ENCODE assay signal across 22 cellular contexts in genomic region chr11:100757636-100758035, GRCh38.
DNase-seq lines count a peak whose midpoint lies in the region; ATAC-seq, FAIRE-seq and TF ChIP-seq lines count a peak whose summit lies in the region.
"Had no signal": no experiment of that assay in that cellular context is flagged by ENCODE, and none has a peak within 500 bp of the region (broad histone marks: within the 10 kb centered on the region; RNA-seq: fewer than 3 reads in every experiment).

No MANE protein-coding gene starts in this region.

- no peak for ATAC-seq in left cardiac atrium
- ATAC-seq: A549 had no signal

- H3K4me1 ChIP-seq in cardiac muscle cell (ENCODE audit: low read depth): peaks cover 84% of the 10 kb centered on the region
- peaks cover 0 to 98% (median 27%) of the 10 kb centered on the region in 4 donors for H3K4me1 ChIP-seq in tibial nerve
- H3K4me1 ChIP-seq in PC-9 (replicated peaks; ENCODE audit: insufficient read depth): peaks cover 20% of the 10 kb centered on the region

- no peak overlapping the region for H3K4me2 ChIP-seq in PC-9
- H3K4me2 ChIP-seq: A549, BLaER1 had no signal

- TF ChIP-seq POLR2A in tibial nerve (IDR thresholded peaks at IDR 0.05): no peak

- TF ChIP-seq EP300 in tibial nerve (IDR thresholded peaks at IDR 0.05): no peak

- no peaks in the 10 kb centered on the region for H3K9me2 ChIP-seq in PC-9 (ENCODE audit: insufficient read depth)

- CTCF ChIA-PET in PC-9 (lab: Charles Lee): no interaction called here

- H3K4me3 ChIP-seq in cardiac muscle cell (no peak overlapping the region), tibial nerve (no peak overlapping the region), PC-9 (no peak overlapping the region)
- H3K4me3 ChIP-seq: A549, BLaER1, GM23248, HAP-1 had no signal

- no peak for DNase-seq in cardiac muscle cell (ENCODE audit: low read depth in 1 of 2, low spot score in 1 of 2)
- no peak for DNase-seq in left cardiac atrium
- peak; percentile 74 for DNase-seq in medulla oblongata (ENCODE audit: extremely low spot score)
- DNase-seq in tibial nerve (ENCODE audit: low spot score in 2 of 2): no peak
- DNase-seq in NCI-H1092 (lab: John Stamatoyannopoulos, UW): no peak
- DNase-seq in DMS114 treated with DMSO at 0.1 percent for 48 hours (lab: John Stamatoyannopoulos, UW; ENCODE audit: unreplicated experiment): no peak
- no peak for DNase-seq in PC-9
- DNase-seq: AML-193; Calu3; CD4-positive, alpha-beta memory T cell; DMS53; DND-41; EL; GM23248 had no signal

- no TSS peak for BruUV-seq in PC-9 (replicated peaks; lab: Mats Ljungman, UMichigan)

- no peaks in the 10 kb centered on the region for H3K36me3 ChIP-seq in cardiac muscle cell
- no peaks in the 10 kb centered on the region for H3K36me3 ChIP-seq in tibial nerve
- H3K36me3 ChIP-seq in PC-9 (ENCODE audit: low read depth): no peaks in the 10 kb centered on the region
- H3K36me3 ChIP-seq: BLaER1, HAP-1 had no signal

- H2AFZ ChIP-seq in PC-9: no peak overlapping the region
- H2AFZ ChIP-seq: GM23248 had no signal

- H3K9me3 ChIP-seq in cardiac muscle cell (ENCODE audit: low read depth) (no peaks in the 10 kb centered on the region), tibial nerve (no peaks in the 10 kb centered on the region), PC-9 (ENCODE audit: insufficient read depth, low read depth) (no peaks in the 10 kb centered on the region; the same call in 1 of the 2 replicates)
- H3K9me3 ChIP-seq: A549, BLaER1, HAP-1 had no signal

- POLR2A ChIA-PET in PC-9 (lab: Charles Lee; ENCODE audit: unreplicated experiment): no interaction called here

- WGBS in tibial nerve, 2 donors: 19 to 38% methylated on average over 1 of the region's 1 CpG

- intact Hi-C loops in left cardiac atrium (cut with DNase I) (no loop called here), PC-9 (cut with micrococcal nuclease; ENCODE audit: unreplicated experiment) (no loop called here)

- FAIRE-seq in colon (lab: Jason Lieb, UNC): peak; percentile 10
- FAIRE-seq: A549, G401.6, GM12891, GM19239 had no signal

- peaks cover 13% of the 10 kb centered on the region for H3F3A ChIP-seq in PC-9 (ENCODE audit: insufficient read depth, low read depth)

- TF ChIP-seq CTCF in cardiac muscle cell (IDR thresholded peaks at IDR 0.05; ENCODE audit: low read depth, low read length) (no peak), tibial nerve (IDR thresholded peaks at IDR 0.05) (no peak), PC-9 (conservative IDR thresholded peaks at IDR 0.05) (no peak)

- H3K27ac ChIP-seq in cardiac muscle cell (peak overlapping the region; percentile 80), tibial nerve (peak overlapping the region in 3 of 4 donors; percentile 21 to 80 (median 74)), PC-9 (no peak overlapping the region)
- H3K27ac ChIP-seq: 22Rv1, A549, BLaER1, GM23248 had no signal

- no peaks in the 10 kb centered on the region for H3K79me2 ChIP-seq in PC-9 (ENCODE audit: low read depth)

- H4K20me1 ChIP-seq in PC-9 (ENCODE audit: insufficient read depth): no peaks in the 10 kb centered on the region
- H4K20me1 ChIP-seq: BLaER1 had no signal

- H3K27me3 ChIP-seq in cardiac muscle cell (no peaks in the 10 kb centered on the region), tibial nerve (no peaks in the 10 kb centered on the region), PC-9 (ENCODE audit: insufficient read depth, low read depth) (no peaks in the 10 kb centered on the region)
- H3K27me3 ChIP-seq: BLaER1 had no signal
